ENCODE assay signal across 32 cellular contexts in the genomic region with DNA sequence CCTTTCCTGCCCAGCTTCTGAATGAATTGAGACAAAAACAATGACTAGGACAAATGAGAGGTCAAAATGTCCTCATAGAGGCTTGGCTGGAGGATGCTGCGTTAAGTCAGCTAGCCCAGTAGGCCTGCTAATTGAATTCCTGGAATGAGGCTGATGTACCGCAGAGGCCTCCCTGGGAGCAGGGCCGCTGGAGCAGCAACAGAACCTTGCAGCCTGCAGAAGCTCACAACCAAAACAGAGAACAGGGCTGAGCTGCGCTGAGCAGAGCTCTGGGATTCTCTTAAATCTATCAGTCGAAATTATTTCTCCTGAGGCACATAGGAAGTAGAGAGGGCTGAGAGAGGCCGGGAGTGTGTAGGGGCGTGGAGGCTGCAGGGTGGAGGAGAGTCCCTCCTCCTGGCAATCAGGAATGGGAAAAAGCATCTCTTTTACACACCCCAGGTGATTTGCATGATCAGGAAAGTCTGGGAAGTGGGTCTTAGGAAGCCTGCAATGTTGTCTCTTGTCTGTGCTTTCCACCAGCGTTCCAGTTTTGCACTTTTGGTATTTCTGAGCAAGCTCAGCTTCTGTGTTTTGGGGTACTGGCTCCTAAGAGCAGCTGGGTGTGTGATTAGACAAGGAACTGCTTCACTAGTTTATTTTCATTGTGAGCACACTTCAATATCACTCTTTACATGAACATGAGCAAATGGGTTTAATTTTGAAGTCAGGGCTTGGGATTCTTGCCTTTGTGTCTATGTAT.
A peak's percentile ranks its signal among the peaks of the same experiment; 100 is the strongest.
DNase-seq lines count a peak whose midpoint lies in the region; ATAC-seq, FAIRE-seq and TF ChIP-seq lines count a peak whose summit lies in the region.
"Had no signal": no experiment of that assay in that cellular context is flagged by ENCODE, and none has a peak within 500 bp of the region (broad histone marks: within the 10 kb centered on the region; RNA-seq: fewer than 3 reads in every experiment).

No MANE protein-coding gene starts in this region.

- no peaks in the 10 kb centered on the region; a peak in 1 of 4 replicates for H3K79me2 ChIP-seq in H1 (ENCODE audit: control insufficient read depth in 1 of 2, insufficient read depth in 2 of 2, low read length in 2 of 2)

- H4K8ac ChIP-seq in H1 (ENCODE audit: extremely low read depth, insufficient read depth, low read length) (peak overlapping the region; percentile 9), mesenchymal stem cell (ENCODE audit: low read length) (no peak overlapping the region)

- TF ChIP-seq EP300 in H1 (IDR thresholded peaks at IDR 0.05; ENCODE audit: borderline replicate concordance in 1 of 2, low read depth in 2 of 2, low read length in 2 of 2) (no peak), transverse colon (IDR thresholded peaks at IDR 0.05; ENCODE audit: low read depth) (no peak)

- H3K27ac ChIP-seq in heart right ventricle: peak overlapping the region in 6 of 10 donors; percentile 19 to 52 (median 40)
- no peak overlapping the region for H3K27ac ChIP-seq in H1 (ENCODE audit: low read depth, low read length)
- H3K27ac ChIP-seq in mesenchymal stem cell (ENCODE audit: low read length, poor library complexity, severe bottlenecking): no peak overlapping the region
- H3K27ac ChIP-seq in transverse colon: peak overlapping the region in 3 of 4 donors; percentile 10 to 28 (median 20)
- H3K27ac ChIP-seq in vagina: no peak overlapping the region
- H3K27ac ChIP-seq: KMS-11, neutrophil had no signal

- no peak overlapping the region for H2BK12ac ChIP-seq in H1 (ENCODE audit: low read depth, low read length)
- no peak overlapping the region for H2BK12ac ChIP-seq in mesenchymal stem cell (ENCODE audit: low read length in 2 of 2)

- H3K27me3 ChIP-seq in heart right ventricle (no peaks in the 10 kb centered on the region), H1 (replicated peaks in 1 of 4; ENCODE audit: control insufficient read depth in 3 of 4, extremely low read depth in 1 of 4, insufficient read depth in 3 of 4, low read length in 3 of 4) (no peaks in the 10 kb centered on the region), mesenchymal stem cell (ENCODE audit: control insufficient read depth in 1 of 2, insufficient read depth in 1 of 2, low read length in 2 of 2) (no peaks in the 10 kb centered on the region), transverse colon (no peaks in the 10 kb centered on the region), vagina (no peaks in the 10 kb centered on the region)
- H3K27me3 ChIP-seq: MG63, neutrophil had no signal

- no peak for FAIRE-seq in H1 (lab: Jason Lieb, UNC)
- FAIRE-seq: A204.1, D721Med, endometrium, GM19239, urothelium cell line had no signal

- no peak overlapping the region; a peak in 1 of 4 replicates for H3K4me2 ChIP-seq in H1 (ENCODE audit: insufficient read depth in 1 of 2, low read depth in 2 of 2, low read length in 2 of 2)
- H3K4me2 ChIP-seq in mesenchymal stem cell (ENCODE audit: low read length, poor library complexity, severe bottlenecking): no peak overlapping the region
- H3K4me2 ChIP-seq: KMS-11 had no signal

- H4K20me1 ChIP-seq in H1 (replicated peaks in 1 of 2; ENCODE audit: control insufficient read depth in 1 of 2, insufficient read depth in 2 of 2, low read length in 2 of 2): no peaks in the 10 kb centered on the region

- CTCF ChIA-PET in H1 (lab: Charles Lee; ENCODE audit: partially characterized antibody): interaction anchor here (1.4 kb wide), 1 partner anchor 67 kb away, joined by 4 read pairs; the partner anchor contains the start of gene RYR2

- TF ChIP-seq POLR2A in H1 (IDR thresholded peaks at IDR 0.05; ENCODE audit: control extremely low read depth in 1 of 2, low read depth in 2 of 2, low read length in 2 of 2) (no peak), transverse colon (IDR thresholded peaks at IDR 0.05) (no peak), vagina (IDR thresholded peaks at IDR 0.05) (no peak)

- H3K56ac ChIP-seq in H1 (replicated peaks; ENCODE audit: insufficient read length, low read depth, low read length): no peak overlapping the region

- H2BK20ac ChIP-seq in H1 (ENCODE audit: low read length): no peak overlapping the region

- H3K36me3 ChIP-seq in heart right ventricle: peaks cover 0 to 11% (median 0%) of the 10 kb centered on the region in 9 donors
- no peaks in the 10 kb centered on the region for H3K36me3 ChIP-seq in H1 (ENCODE audit: control insufficient read depth in 2 of 4, insufficient read depth in 4 of 4, low read length in 3 of 4)
- no peaks in the 10 kb centered on the region for H3K36me3 ChIP-seq in mesenchymal stem cell (ENCODE audit: control insufficient read depth in 1 of 2, insufficient read depth in 2 of 2, low read depth in 1 of 2, low read length in 2 of 2)
- H3K36me3 ChIP-seq in transverse colon: no peaks in the 10 kb centered on the region
- H3K36me3 ChIP-seq in vagina: no peaks in the 10 kb centered on the region
- H3K36me3 ChIP-seq: MG63, neutrophil had no signal

- no peak overlapping the region for H3K14ac ChIP-seq in H1 (ENCODE audit: insufficient read length)
- no peak overlapping the region for H3K14ac ChIP-seq in mesenchymal stem cell (ENCODE audit: low read length in 2 of 2)

- POLR2A ChIA-PET in H1 (lab: Charles Lee; ENCODE audit: partially characterized antibody): interaction anchor here (1.2 kb wide), 1 partner anchor 8 kb away, joined by 4 read pairs; no protein-coding TSS in a partner anchor

- H2BK5ac ChIP-seq in H1 (ENCODE audit: low read depth, low read length) (no peak overlapping the region), mesenchymal stem cell (ENCODE audit: low read depth, low read length, poor library complexity, severe bottlenecking) (no peak overlapping the region)

- 27 to 34% methylated on average over 8 of the region's 8 CpGs for WGBS in heart right ventricle, 2 donors
- 72% methylated on average over 8 of the region's 8 CpGs; no CpG with 5 or more reads in 1 of the 2 experiments for WGBS in H1 (ENCODE audit: extremely low coverage in 1 of 2, insufficient coverage in 1 of 2, insufficient read length in 1 of 2, insufficient replicate concordance in 2 of 2, low coverage in 1 of 2, low lambda C conversion rate in 2 of 2, missing lambda C conversion rate in 1 of 2), 2 experiments
- 48% methylated on average over 7 of the region's 8 CpGs for WGBS in mesenchymal stem cell
- 40 to 56% methylated on average over 3 to 8 of the region's 8 CpGs for WGBS in transverse colon (ENCODE audit: low coverage in 1 of 2), 2 donors

- TF ChIP-seq CTCF in heart right ventricle (IDR thresholded peaks at IDR 0.05) (no peak), H1 (IDR thresholded peaks at IDR 0.05; ENCODE audit: control extremely low read depth in 1 of 3, insufficient read depth in 1 of 3, low read depth in 1 of 3, low read length in 3 of 3) (no peak), transverse colon (IDR thresholded peaks at IDR 0.05) (no peak), GM13976 (IDR thresholded peaks at IDR 0.05; ENCODE audit: borderline replicate concordance, control extremely low read depth, extremely low read depth, insufficient read depth, missing control alignments) (no peak), vagina (IDR thresholded peaks at IDR 0.05) (no peak)

- H3K4me3 ChIP-seq in heart right ventricle (no peak overlapping the region), H1 (ENCODE audit: extremely low read depth in 1 of 4, insufficient read depth in 2 of 4, low read depth in 3 of 4, low read length in 4 of 4) (no peak overlapping the region), mesenchymal stem cell (ENCODE audit: insufficient read depth in 1 of 2, low read depth in 1 of 2, low read length in 2 of 2) (no peak overlapping the region), transverse colon (no peak overlapping the region), vagina (no peak overlapping the region)
- H3K4me3 ChIP-seq: MG63 had no signal

- no peaks in the 10 kb centered on the region for H3K23me2 ChIP-seq in H1 (ENCODE audit: low read depth, low read length)

- intact Hi-C loops in heart right ventricle (cut with DNase I) (no loop called here), cardiac septum (cut with DNase I) (no loop called here), transverse colon (cut with DNase I; ENCODE audit: low total_unique reads) (no loop called here), vagina (cut with DNase I) (no loop called here)

- H3K18ac ChIP-seq in H1 (ENCODE audit: extremely low read depth, low read length) (no peak overlapping the region), mesenchymal stem cell (ENCODE audit: low read depth in 1 of 2, low read length in 2 of 2) (no peak overlapping the region)

- no peak overlapping the region for H2AFZ ChIP-seq in H1 (ENCODE audit: low read length)
- peak overlapping the region; percentile 18 for H2AFZ ChIP-seq in mesenchymal stem cell (ENCODE audit: low read depth, low read length)

- no peak for TF ChIP-seq RAD21 in H1 (IDR thresholded peaks at IDR 0.05 in 1 of 2, conservative IDR thresholded peaks at IDR 0.05 in 1 of 2; ENCODE audit: low read depth in 2 of 2, low read length in 2 of 2)

- no peak overlapping the region for H3K9ac ChIP-seq in H1 (replicated peaks in 1 of 4; ENCODE audit: extremely low read depth in 1 of 4, low read depth in 3 of 4, low read length in 3 of 4)
- no peak overlapping the region for H3K9ac ChIP-seq in mesenchymal stem cell (ENCODE audit: low read length)
- H3K9ac ChIP-seq: KMS-11 had no signal

- H2BK120ac ChIP-seq in H1 (replicated peaks; ENCODE audit: low read depth, low read length): no peak overlapping the region
- H2BK120ac ChIP-seq in mesenchymal stem cell (ENCODE audit: low read depth, low read length): no peak overlapping the region

- no peak overlapping the region for H2BK15ac ChIP-seq in H1 (ENCODE audit: low read length)
- no peak overlapping the region for H2BK15ac ChIP-seq in mesenchymal stem cell (ENCODE audit: low read depth, poor library complexity, severe bottlenecking)

- H3K9me3 ChIP-seq in heart right ventricle: no peaks in the 10 kb centered on the region
- no peaks in the 10 kb centered on the region for H3K9me3 ChIP-seq in H1 (ENCODE audit: insufficient read depth in 2 of 2, low read depth in 1 of 2, low read length in 1 of 2)
- H3K9me3 ChIP-seq in mesenchymal stem cell (ENCODE audit: control insufficient read depth, low read length): peaks cover 5% of the 10 kb centered on the region
- H3K9me3 ChIP-seq in transverse colon: no peaks in the 10 kb centered on the region
- no peaks in the 10 kb centered on the region for H3K9me3 ChIP-seq in vagina
- H3K9me3 ChIP-seq: MG63, neutrophil had no signal

- ATAC-seq in heart right ventricle: peak in 4 of 8 donors; percentile 5 to 19 (median 11)
- ATAC-seq: PC-3 had no signal

- H4K5ac ChIP-seq in H1 (ENCODE audit: insufficient read length, low read depth, low read length): no peak overlapping the region

- H2AK5ac ChIP-seq in H1 (ENCODE audit: low read depth, low read length) (no peak overlapping the region), mesenchymal stem cell (ENCODE audit: low read length, severe bottlenecking) (no peak overlapping the region)

- H4K91ac ChIP-seq in H1 (replicated peaks; ENCODE audit: insufficient read length, low read length) (no peak overlapping the region), mesenchymal stem cell (ENCODE audit: low read length) (no peak overlapping the region)

- DNase-seq in heart right ventricle (no peak), cardiac septum (ENCODE audit: low spot score) (no peak), H1 (ENCODE audit: low read depth in 1 of 2, low spot score in 2 of 2) (no peak), mesenchymal stem cell (no peak), transverse colon (no peak), GM13976 (ENCODE audit: low spot score) (no peak), vagina (ENCODE audit: extremely low spot score in 2 of 2) (no peak)
- no peak for DNase-seq in central memory CD4-positive, alpha-beta T cell
- DNase-seq: activated CD4-positive, alpha-beta memory T cell treated with anti-CD3 and anti-CD28 coated beads, Interleukin-2, amount 10 ng/mL, durations not matched to agents 7 days and 5 days; activated CD8-positive, alpha-beta memory T cell treated with anti-CD3 and anti-CD28 coated beads, Interleukin-2, amount 50 U/mL, for 4 hours; activated naive CD4-positive, alpha-beta T cell treated with Interleukin-2 at 50 U/mL for 16 hours; CD4-positive, CD25-positive, alpha-beta regulatory T cell; cerebellar nuclear complex; dermis blood vessel endothelial cell; DND-41; foreskin melanocyte; hippocampal formation; left cardiac atrium; MG63; NCI-H1105 treated with DMSO at 0.1 percent for 48 hours; NCI-H1930; NCI-H524 treated with DMSO at 0.1 percent for 48 hours; PC-3; stimulated activated CD4-positive, alpha-beta T cell treated with anti-CD3 and anti-CD28 coated beads, Interleukin-4, amount 100 ng/mL, for 1 hour; substantia nigra had no signal

- H3K79me1 ChIP-seq in H1 (ENCODE audit: low read depth, low read length) (peaks cover 2% of the 10 kb centered on the region), mesenchymal stem cell (replicated peaks; ENCODE audit: low read length, poor library complexity, severe bottlenecking) (no peaks in the 10 kb centered on the region)

- no peak overlapping the region for H3K4ac ChIP-seq in H1 (replicated peaks; ENCODE audit: insufficient read length, low read depth, low read length)
- H3K4ac ChIP-seq in mesenchymal stem cell (ENCODE audit: low read depth in 1 of 2, low read length in 2 of 2): no peak overlapping the region

- in situ Hi-C loops in transverse colon (cut with MboI; ENCODE audit: low pct_ligation_motif_present in 1 of 4, low pct_unique_long_range_greater_than_20kb in 1 of 4, low sequenced_read_pairs in 3 of 4): no loop called here
- in situ Hi-C loops in GM13976 (cut with MboI; ENCODE audit: low sequenced_read_pairs, unreplicated experiment): no loop called here

- H3K4me1 ChIP-seq in heart right ventricle (peaks cover 10 to 83% (median 41%) of the 10 kb centered on the region in 9 donors), H1 (replicated peaks in 1 of 4; ENCODE audit: control insufficient read depth in 3 of 4, insufficient read depth in 4 of 4, low read length in 3 of 4) (peaks cover 0 to 11% (median 1%) of the 10 kb centered on the region in 4 experiments; a peak in 3 of 7 replicates), mesenchymal stem cell (ENCODE audit: control insufficient read depth, insufficient read depth, low read depth, low read length) (no peaks in the 10 kb centered on the region), transverse colon (no peaks in the 10 kb centered on the region), vagina (peaks cover 8% of the 10 kb centered on the region)

- H3K23ac ChIP-seq in H1 (ENCODE audit: insufficient read length): no peak overlapping the region
- no peak overlapping the region for H3K23ac ChIP-seq in mesenchymal stem cell (ENCODE audit: low read length in 2 of 2)

Comparison
In these comparisons a context has a peak if more than half of its experiments do, and no peak if none do; other contexts are left out.
1. H3K27ac ChIP-seq: peak in heart right ventricle (6 of 10) and transverse colon (3 of 4); none in H1 (single experiment), mesenchymal stem cell (single experiment) and vagina (single experiment).